In the genomic region with DNA sequence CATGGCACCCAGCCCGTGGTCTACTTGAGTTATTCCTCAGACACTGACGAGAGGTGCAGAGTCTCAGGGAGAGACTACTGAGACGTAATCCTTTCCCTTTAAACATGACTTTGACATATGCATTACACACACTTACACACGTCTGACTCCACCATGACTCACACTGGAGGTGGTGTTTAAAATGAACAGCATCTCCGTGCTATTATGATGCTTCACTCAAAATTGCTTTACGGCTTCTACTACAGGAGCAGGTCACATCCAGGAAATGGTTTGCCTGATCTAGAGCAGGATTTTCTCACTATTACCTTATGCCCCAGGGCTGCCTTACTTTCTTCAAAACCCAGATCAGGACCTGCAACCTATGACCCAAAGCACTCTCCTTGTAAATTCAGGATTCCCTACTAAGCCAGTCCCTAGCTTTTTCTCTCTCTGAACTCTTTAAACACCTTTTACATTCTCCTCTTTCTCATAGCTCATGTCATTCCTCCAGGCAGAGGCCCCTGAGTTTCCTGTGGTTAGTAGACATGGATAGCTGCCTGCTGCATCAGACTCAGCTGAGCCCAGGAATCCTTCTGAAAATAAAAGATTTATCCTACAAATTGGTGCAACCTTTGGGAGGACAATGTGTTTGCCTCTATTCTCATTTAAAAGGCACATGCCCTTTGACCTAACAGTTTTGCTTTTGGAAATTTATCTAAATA, we compare ENCODE assay signal across 10 cellular contexts. TPM values are rescaled to one million over a fixed set of nuclear protein-coding genes. Genes with fewer than 3 reads are reported as not detected.
DNase-seq lines count a peak whose midpoint lies in the region; ATAC-seq, FAIRE-seq and TF ChIP-seq lines count a peak whose summit lies in the region.
"Had no signal": no experiment of that assay in that cellular context is flagged by ENCODE, and none has a peak within 500 bp of the region (broad histone marks: within the 10 kb centered on the region; RNA-seq: fewer than 3 reads in every experiment).

No MANE protein-coding gene starts in this region.

- peaks cover under 1% of the 10 kb centered on the region for H3K27me3 Mint-ChIP-seq in activated CD4-positive, alpha-beta T cell treated with anti-CD3 and anti-CD28 coated beads for 36 hours

- no peaks in the 10 kb centered on the region for H3K9me3 ChIP-seq in small intestine (ENCODE audit: control insufficient read depth, low read depth)

- no peaks in the 10 kb centered on the region for H3K27me3 ChIP-seq in small intestine (ENCODE audit: control insufficient read depth in 2 of 2, insufficient read depth in 2 of 2, low read length in 2 of 2)

- intact Hi-C loops in activated CD4-positive, alpha-beta T cell treated with anti-CD3 and anti-CD28 coated beads for 36 hours (cut with DNase I, micrococcal nuclease) = no loop called here

- no peaks in the 10 kb centered on the region for H3K9me3 Mint-ChIP-seq in activated CD4-positive, alpha-beta T cell treated with anti-CD3 and anti-CD28 coated beads for 36 hours (ENCODE audit: low read depth)

- H3K36me3 ChIP-seq in small intestine (ENCODE audit: control insufficient read depth in 2 of 2, insufficient read depth in 2 of 2, low read length in 2 of 2) = no peaks in the 10 kb centered on the region

- no peak overlapping the region for H3K4me3 Mint-ChIP-seq in activated CD4-positive, alpha-beta T cell treated with anti-CD3 and anti-CD28 coated beads for 36 hours

- ATAC-seq in activated CD4-positive, alpha-beta T cell treated with anti-CD3 and anti-CD28 coated beads for 36 hours = peak; percentile 76
- peak; percentile 88 for ATAC-seq in esophagus mucosa
- ATAC-seq in GM19324 (IDR thresholded peaks at IDR 0.05; ENCODE audit: low FRiP score, unreplicated experiment) = no peak
- ATAC-seq in HG02852 (IDR thresholded peaks at IDR 0.05; ENCODE audit: unreplicated experiment) = no peak

- peak; percentile 59 for DNase-seq in activated CD4-positive, alpha-beta T cell treated with anti-CD3 and anti-CD28 coated beads for 36 hours
- DNase-seq in activated CD4-positive, alpha-beta T cell treated with anti-CD3 and anti-CD28 coated beads for 1 hour = no peak
- DNase-seq in RWPE1 (ENCODE audit: low spot score) (peak; percentile 87), small intestine (peak; percentile 27), foreskin melanocyte (no peak)

- WGBS in small intestine, 3 donors = 57 to 72% (median 71%) methylated on average over 6 of the region's 6 CpGs

- TF ChIP-seq CTCF in RWPE1 (conservative IDR thresholded peaks at IDR 0.05; ENCODE audit: low read depth) = no peak

- POLR2A ChIA-PET in activated CD4-positive, alpha-beta T cell treated with anti-CD3 and anti-CD28 coated beads for 36 hours (lab: Charles Lee) = no interaction called here
- POLR2A ChIA-PET in RWPE1 (lab: Yijun Ruan, JAX; ENCODE audit: low non-redundant PET) = no interaction called here

- no peak for FAIRE-seq in small intestine (lab: Jason Lieb, UNC)
- FAIRE-seq: A204.1, endometrium had no signal

- CTCF ChIA-PET in activated CD4-positive, alpha-beta T cell treated with anti-CD3 and anti-CD28 coated beads for 36 hours (lab: Charles Lee) = interaction anchor here (1.3 to 1.4 kb wide), 2 partner anchors 15 to 19 kb away, joined by 5 read pairs; no protein-coding TSS in a partner anchor
- CTCF ChIA-PET in RWPE1 (lab: Yijun Ruan, JAX) = interaction anchor here (0.6 kb wide), 1 partner anchor 124 kb away, joined by 4 read pairs; no protein-coding TSS in a partner anchor

- H3K27ac ChIP-seq in RWPE1 (no peak overlapping the region), small intestine (ENCODE audit: low read depth in 1 of 2, low read length in 1 of 2) (peak overlapping the region in 1 of 2 donors; percentile 17)

- H3K27ac Mint-ChIP-seq in activated CD4-positive, alpha-beta T cell treated with anti-CD3 and anti-CD28 coated beads for 36 hours = peak overlapping the region; percentile 30

- peaks cover 22% of the 10 kb centered on the region for H3K4me1 Mint-ChIP-seq in activated CD4-positive, alpha-beta T cell treated with anti-CD3 and anti-CD28 coated beads for 36 hours

- no peak overlapping the region for H3K4me3 ChIP-seq in small intestine (ENCODE audit: low read depth in 1 of 2, low read length in 2 of 2)

- H3K36me3 Mint-ChIP-seq in activated CD4-positive, alpha-beta T cell treated with anti-CD3 and anti-CD28 coated beads for 36 hours (ENCODE audit: low read depth) = no peaks in the 10 kb centered on the region

- H3K4me1 ChIP-seq in small intestine (ENCODE audit: control insufficient read depth in 2 of 2, insufficient read depth in 1 of 2, low read depth in 1 of 2, low read length in 1 of 2) = peaks cover 15% of the 10 kb centered on the region in 2 donors

RNA-seq across cellular contexts. Expression of gene TMCC3, which starts 31.2 kb away (rescaled TPM):
- under 1 TPM; 0.05 to 0.16 TPM for total RNA-seq in activated CD4-positive, alpha-beta T cell treated with anti-CD3 and anti-CD28 coated beads for 36 hours
- total RNA-seq in esophagus mucosa = 7.3 TPM
- 10 to 100 TPM in 2 of 3 donors, 1 to 10 TPM in 1; 8.6 to 23.9 (median 11.6) TPM for polyA plus RNA-seq in small intestine

Comparison
In these comparisons a context has a peak if more than half of its experiments do, and no peak if none do; other contexts are left out.
1. DNase-seq: peak in activated CD4-positive, alpha-beta T cell treated with anti-CD3 and anti-CD28 coated beads for 36 hours (single experiment), RWPE1 (single experiment) and small intestine (single experiment); none in activated CD4-positive, alpha-beta T cell treated with anti-CD3 and anti-CD28 coated beads for 1 hour (single experiment) and foreskin melanocyte (single experiment).
2. ATAC-seq: peak in activated CD4-positive, alpha-beta T cell treated with anti-CD3 and anti-CD28 coated beads for 36 hours (single experiment) and esophagus mucosa (single experiment); none in GM19324 (single experiment) and HG02852 (single experiment).